9 cellular contexts compared by ENCODE assay signal in the genomic region with DNA sequence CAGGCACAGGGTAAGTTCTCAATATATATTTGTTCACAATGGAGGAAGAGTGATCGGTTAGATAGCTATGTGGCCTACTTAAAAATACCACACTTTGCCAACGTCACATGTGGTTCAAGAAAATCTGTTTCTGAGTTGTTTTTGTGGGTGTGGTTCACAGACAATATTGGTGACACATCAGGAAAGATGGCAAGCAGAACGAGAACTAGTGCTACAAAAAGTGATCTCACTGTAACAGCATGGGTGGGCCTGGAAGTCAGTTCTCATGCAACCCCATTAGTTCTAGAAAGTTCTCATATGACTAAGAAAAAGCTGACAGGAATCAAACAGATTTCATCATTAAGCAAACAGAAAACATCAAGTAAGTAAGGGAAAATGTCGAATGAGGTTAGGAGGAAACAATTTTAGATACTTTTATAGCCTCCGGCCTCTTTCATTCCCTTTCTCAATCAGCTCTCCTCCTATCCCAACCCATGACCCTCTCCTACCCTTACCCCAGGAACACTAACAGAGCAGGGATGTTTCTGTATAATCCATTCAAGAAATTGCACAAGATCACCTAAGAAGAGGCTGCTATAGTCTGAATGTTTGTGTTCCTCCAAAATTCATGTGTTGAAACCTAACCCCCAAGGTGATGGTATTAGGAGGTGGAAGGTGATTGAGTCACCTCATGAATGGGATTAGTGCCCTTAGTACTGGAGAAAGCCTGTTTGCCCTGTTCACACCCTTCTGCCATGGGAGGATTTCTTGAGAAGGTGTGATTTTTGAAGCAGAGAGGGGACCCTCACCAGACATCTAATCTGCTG. TPM values are rescaled to one million over a fixed set of nuclear protein-coding genes. Genes with fewer than 3 reads are reported as not detected.
DNase-seq lines count a peak whose midpoint lies in the region; ATAC-seq and TF ChIP-seq lines count a peak whose summit lies in the region.
"Had no signal": no experiment of that assay in that cellular context is flagged by ENCODE, and none has a peak within 500 bp of the region (broad histone marks: within the 10 kb centered on the region; RNA-seq: fewer than 3 reads in every experiment).

No MANE protein-coding gene starts in this region.

- DNase-seq in activated T-cell treated with anti-CD3 and anti-CD28 coated beads, Interleukin-2, amount 50 U/mL, for 72 hours = peak; percentile 3 to 24
- no peak for DNase-seq in activated T-cell treated with anti-CD3 and anti-CD28 coated beads, Interleukin-2, amount 50 U/mL, for 1 hour
- DNase-seq in astrocyte of the hippocampus (ENCODE audit: low read depth, low spot score) (peak; percentile 88), hepatic stellate cell (ENCODE audit: low spot score) (peak; percentile 60), type B pancreatic cell (ENCODE audit: extremely low spot score, unreplicated experiment) (no peak), DMS 273 treated with DMSO at 0.1 percent for 48 hours (lab: John Stamatoyannopoulos, UW) (no peak), NCI-H446 (lab: John Stamatoyannopoulos, UW) (no peak), cerebellum (ENCODE audit: low spot score) (no peak)

- H3K4me1 Mint-ChIP-seq in activated T-cell treated with anti-CD3 and anti-CD28 coated beads, Interleukin-2, amount 50 U/mL, for 72 hours (ENCODE audit: low read depth) = no peaks in the 10 kb centered on the region
- no peaks in the 10 kb centered on the region for H3K4me1 Mint-ChIP-seq in type B pancreatic cell (ENCODE audit: unreplicated experiment)

- H3K27ac Mint-ChIP-seq in activated T-cell treated with anti-CD3 and anti-CD28 coated beads, Interleukin-2, amount 50 U/mL, for 72 hours = no peak overlapping the region
- H3K27ac Mint-ChIP-seq in type B pancreatic cell = peak overlapping the region; percentile 86

- H3K4me3 Mint-ChIP-seq in activated T-cell treated with anti-CD3 and anti-CD28 coated beads, Interleukin-2, amount 50 U/mL, for 72 hours = peak overlapping the region in 1 of 2 donors; percentile 8
- peak overlapping the region; percentile 16 for H3K4me3 Mint-ChIP-seq in type B pancreatic cell

- TF ChIP-seq CTCF in type B pancreatic cell (conservative IDR thresholded peaks at IDR 0.05) = no peak

- H3K9me3 Mint-ChIP-seq in activated T-cell treated with anti-CD3 and anti-CD28 coated beads, Interleukin-2, amount 50 U/mL, for 72 hours = peaks cover 2% of the 10 kb centered on the region in 2 donors
- peaks cover 5% of the 10 kb centered on the region for H3K9me3 Mint-ChIP-seq in type B pancreatic cell

- peaks cover 19% of the 10 kb centered on the region for H3K27me3 Mint-ChIP-seq in activated T-cell treated with anti-CD3 and anti-CD28 coated beads, Interleukin-2, amount 50 U/mL, for 72 hours (ENCODE audit: low read depth)
- no peaks in the 10 kb centered on the region for H3K27me3 Mint-ChIP-seq in type B pancreatic cell

- ATAC-seq in activated T-cell treated with anti-CD3 and anti-CD28 coated beads, Interleukin-2, amount 50 U/mL, for 72 hours (replicated peaks in 1 of 2) = peak; percentile 58 to 96
- ATAC-seq: K562 had no signal

- H3K36me3 Mint-ChIP-seq in activated T-cell treated with anti-CD3 and anti-CD28 coated beads, Interleukin-2, amount 50 U/mL, for 72 hours (ENCODE audit: insufficient read depth in 2 of 2) = peaks cover 0 to 3% of the 10 kb centered on the region in 2 donors
- H3K36me3 Mint-ChIP-seq in type B pancreatic cell = no peaks in the 10 kb centered on the region

RNA-seq across cellular contexts. Expression of gene NTN4, which starts 15.5 kb away (rescaled TPM):
- total RNA-seq in activated T-cell treated with anti-CD3 and anti-CD28 coated beads, Interleukin-2, amount 50 U/mL, for 72 hours = under 1 TPM; 0.26 to 0.69 TPM
- total RNA-seq in type B pancreatic cell (ENCODE audit: low replicate concordance) (21.2 and 23.5 TPM in 2 replicates), cerebellum (10.9 TPM)

RNA-seq across cellular contexts. Expression of gene SNRPF, which starts 52.7 kb away (rescaled TPM):
- 10 to 100 TPM; 36.3 to 36.6 TPM for total RNA-seq in activated T-cell treated with anti-CD3 and anti-CD28 coated beads, Interleukin-2, amount 50 U/mL, for 72 hours
- total RNA-seq in type B pancreatic cell (ENCODE audit: low replicate concordance) (31.9 and 42.9 TPM in 2 replicates), cerebellum (26.8 TPM)

Comparison
In these comparisons a context has a peak if more than half of its experiments do, and no peak if none do; other contexts are left out.
1. DNase-seq: peak in activated T-cell treated with anti-CD3 and anti-CD28 coated beads, Interleukin-2, amount 50 U/mL, for 72 hours (2 of 2), astrocyte of the hippocampus (single experiment) and hepatic stellate cell (single experiment); none in activated T-cell treated with anti-CD3 and anti-CD28 coated beads, Interleukin-2, amount 50 U/mL, for 1 hour (single experiment), type B pancreatic cell (single experiment), DMS 273 treated with DMSO at 0.1 percent for 48 hours (single experiment), NCI-H446 (0 of 2) and cerebellum (single experiment).